In the genomic region with DNA sequence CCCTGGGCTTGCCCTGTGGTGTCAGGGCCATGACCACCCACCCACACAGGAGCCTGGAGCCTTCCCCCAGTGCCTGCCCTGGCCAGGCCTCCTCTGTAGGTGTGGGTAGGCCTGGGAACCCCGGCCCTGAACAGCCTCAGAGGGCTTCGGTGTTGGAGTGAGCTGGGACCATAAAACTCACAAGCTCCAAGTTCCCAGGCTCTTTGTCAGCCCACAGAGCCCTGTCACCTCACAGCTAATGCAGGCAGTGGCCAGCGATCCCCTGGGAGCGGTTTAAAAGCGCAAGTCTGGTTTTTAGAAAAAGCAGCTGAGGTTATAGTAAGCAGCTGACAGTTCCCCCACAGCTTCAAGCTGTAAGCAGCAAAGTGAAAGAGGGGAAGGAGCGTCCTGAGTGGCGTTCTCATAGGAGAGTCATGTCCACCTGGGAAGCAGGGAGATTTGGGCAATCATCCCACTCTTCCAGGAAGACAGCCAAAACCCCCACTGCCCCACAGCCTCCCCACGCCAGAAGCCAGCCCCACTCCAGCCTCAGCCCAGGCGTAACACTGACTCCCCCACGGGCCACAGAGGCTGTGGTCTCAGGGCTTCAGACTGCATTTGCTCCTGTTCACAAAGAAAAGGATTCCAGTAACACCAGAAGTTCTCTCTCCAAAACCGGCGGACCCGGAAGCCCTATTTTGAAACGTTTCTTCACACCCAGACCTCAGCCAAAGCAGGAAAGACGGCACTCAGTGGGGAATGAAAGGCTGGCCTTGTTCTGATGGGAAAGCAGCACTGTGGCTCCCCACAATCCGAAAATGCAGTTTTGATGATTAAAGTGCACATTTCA, we compare ENCODE assay signal across 11 cellular contexts. TPM values are rescaled to one million over a fixed set of nuclear protein-coding genes. Genes with fewer than 3 reads are reported as not detected.
A peak's percentile ranks its signal among the peaks of the same experiment; 100 is the strongest.
DNase-seq lines count a peak whose midpoint lies in the region; ATAC-seq and TF ChIP-seq lines count a peak whose summit lies in the region.
"Had no signal": no experiment of that assay in that cellular context is flagged by ENCODE, and none has a peak within 500 bp of the region (broad histone marks: within the 10 kb centered on the region; RNA-seq: fewer than 3 reads in every experiment).

No MANE protein-coding gene starts in this region.

- DNase-seq in ascending aorta (ENCODE audit: low spot score in 2 of 2) = no peak
- no peak for DNase-seq in right atrium auricular region (ENCODE audit: low spot score)
- no peak for DNase-seq in gastrocnemius medialis
- DNase-seq in activated naive CD4-positive, alpha-beta T cell treated with anti-CD3 and anti-CD28 coated beads, Interleukin-2, amount 10 ng/mL, durations not matched to agents 7 days and 5 days = no peak
- DNase-seq in activated T-cell treated with anti-CD3 and anti-CD28 coated beads, Interleukin-2, amount 50 U/mL, for 48 hours = no peak
- no peak for DNase-seq in Peyer's patch
- DNase-seq: activated naive CD4-positive, alpha-beta T cell treated with anti-CD3 and anti-CD28 coated beads for 36 hours; NCI-H226; T-helper 2 cell had no signal

- no peak overlapping the region for H3K4me3 Mint-ChIP-seq in activated naive CD4-positive, alpha-beta T cell treated with anti-CD3 and anti-CD28 coated beads, Interleukin-2, amount 10 ng/mL, durations not matched to agents 7 days and 5 days
- H3K4me3 Mint-ChIP-seq: activated naive CD4-positive, alpha-beta T cell treated with anti-CD3 and anti-CD28 coated beads for 36 hours had no signal

- peaks cover 8 to 18% of the 10 kb centered on the region in 2 donors for H3K4me1 ChIP-seq in ascending aorta
- peaks cover 0 to 5% of the 10 kb centered on the region in 2 donors for H3K4me1 ChIP-seq in right atrium auricular region
- peaks cover 5 to 6% of the 10 kb centered on the region in 2 donors for H3K4me1 ChIP-seq in gastrocnemius medialis
- H3K4me1 ChIP-seq in Peyer's patch = no peaks in the 10 kb centered on the region

- intact Hi-C loops in ascending aorta (cut with DNase I) (no loop called here), gastrocnemius medialis (cut with DNase I; ENCODE audit: low total_unique reads) (no loop called here)

- in situ Hi-C loops in gastrocnemius medialis (cut with MboI; ENCODE audit: low sequenced_read_pairs in 4 of 4) = loop anchor here in 2 of 4 donors (25.0 kb wide), 2 partner anchors 612 to 1162 kb away; no protein-coding TSS in a partner anchor

- H3K27ac ChIP-seq in ascending aorta (peak overlapping the region; percentile 84 to 87), right atrium auricular region (peak overlapping the region; percentile 6 to 54), gastrocnemius medialis (peak overlapping the region; percentile 46 to 68 (median 60)), Peyer's patch (peak overlapping the region in 1 of 4 donors; percentile 22)

- TF ChIP-seq POLR2A in gastrocnemius medialis (IDR thresholded peaks at IDR 0.05) (no peak), Peyer's patch (IDR thresholded peaks at IDR 0.05) (no peak)

- H3K36me3 ChIP-seq in ascending aorta (no peaks in the 10 kb centered on the region), right atrium auricular region (no peaks in the 10 kb centered on the region), gastrocnemius medialis (no peaks in the 10 kb centered on the region), Peyer's patch (no peaks in the 10 kb centered on the region)

- peaks cover 0 to 16% of the 10 kb centered on the region in 2 donors for H3K9me3 ChIP-seq in ascending aorta
- peaks cover 0 to 19% of the 10 kb centered on the region in 2 donors for H3K9me3 ChIP-seq in right atrium auricular region
- no peaks in the 10 kb centered on the region for H3K9me3 ChIP-seq in gastrocnemius medialis
- H3K9me3 ChIP-seq in Peyer's patch = no peaks in the 10 kb centered on the region

- peaks cover 11% of the 10 kb centered on the region for H3K9me3 Mint-ChIP-seq in activated naive CD4-positive, alpha-beta T cell treated with anti-CD3 and anti-CD28 coated beads, Interleukin-2, amount 10 ng/mL, durations not matched to agents 7 days and 5 days

- ATAC-seq in GM18511 (IDR thresholded peaks at IDR 0.05; ENCODE audit: unreplicated experiment) (peak; percentile 54), gastrocnemius medialis (peak; percentile 33 to 46), HG02938 (IDR thresholded peaks at IDR 0.05; ENCODE audit: unreplicated experiment) (no peak)

- peaks cover 2% of the 10 kb centered on the region for H3K36me3 Mint-ChIP-seq in activated naive CD4-positive, alpha-beta T cell treated with anti-CD3 and anti-CD28 coated beads, Interleukin-2, amount 10 ng/mL, durations not matched to agents 7 days and 5 days

- H3K27me3 ChIP-seq in ascending aorta (no peaks in the 10 kb centered on the region), right atrium auricular region (no peaks in the 10 kb centered on the region), gastrocnemius medialis (no peaks in the 10 kb centered on the region), Peyer's patch (no peaks in the 10 kb centered on the region)

- H3K4me3 ChIP-seq in ascending aorta = peak overlapping the region; percentile 14 to 56
- H3K4me3 ChIP-seq in right atrium auricular region = peak overlapping the region in 1 of 2 donors; percentile 8
- H3K4me3 ChIP-seq in gastrocnemius medialis = peak overlapping the region in 1 of 4 donors; percentile 30
- no peak overlapping the region for H3K4me3 ChIP-seq in Peyer's patch

- no peaks in the 10 kb centered on the region for H3K4me1 Mint-ChIP-seq in activated naive CD4-positive, alpha-beta T cell treated with anti-CD3 and anti-CD28 coated beads, Interleukin-2, amount 10 ng/mL, durations not matched to agents 7 days and 5 days

- TF ChIP-seq CTCF in ascending aorta (IDR thresholded peaks at IDR 0.05) (no peak), right atrium auricular region (IDR thresholded peaks at IDR 0.05) (no peak), gastrocnemius medialis (IDR thresholded peaks at IDR 0.05 in 4 of 5, conservative IDR thresholded peaks at IDR 0.05 in 1 of 5) (no peak), Peyer's patch (IDR thresholded peaks at IDR 0.05) (no peak)

- H3K27ac Mint-ChIP-seq in activated naive CD4-positive, alpha-beta T cell treated with anti-CD3 and anti-CD28 coated beads, Interleukin-2, amount 10 ng/mL, durations not matched to agents 7 days and 5 days = no peak overlapping the region
- H3K27ac Mint-ChIP-seq: activated naive CD4-positive, alpha-beta T cell treated with anti-CD3 and anti-CD28 coated beads for 36 hours had no signal

- H3K27me3 Mint-ChIP-seq in activated naive CD4-positive, alpha-beta T cell treated with anti-CD3 and anti-CD28 coated beads, Interleukin-2, amount 10 ng/mL, durations not matched to agents 7 days and 5 days = peaks cover 24% of the 10 kb centered on the region

- CTCF ChIA-PET in activated naive CD4-positive, alpha-beta T cell treated with anti-CD3 and anti-CD28 coated beads, Interleukin-2, amount 10 ng/mL, durations not matched to agents 7 days and 5 days (lab: Charles Lee) = interaction anchor here (1.4 kb wide), 1 partner anchor 52 kb away, joined by 3 read pairs; no protein-coding TSS in a partner anchor

RNA-seq across cellular contexts. Expression of a gene that starts 34.3 kb away (rescaled TPM):
- total RNA-seq in ascending aorta (125 TPM), right atrium auricular region (10 to 100 TPM; 13.5 to 23.6 TPM), gastrocnemius medialis (1 to 10 TPM in 3 of 4 donors, under 1 TPM in 1; 0.92 to 3.9 (median 2.0) TPM), Peyer's patch (1 to 10 TPM in 3 of 4 donors, not detected in 1; 1.6 to 3.3 (median 2.7) TPM)
- total RNA-seq: activated naive CD4-positive, alpha-beta T cell treated with anti-CD3 and anti-CD28 coated beads for 36 hours had no signal

Comparison
In these comparisons a context has a peak if more than half of its experiments do, and no peak if none do; other contexts are left out.
1. H3K4me3 ChIP-seq: peak in ascending aorta (2 of 2); none in Peyer's patch (0 of 4).